38 cellular contexts compared by ENCODE assay signal in genomic region chr9:124889006-124889405, GRCh38. TPM values are rescaled to one million over a fixed set of nuclear protein-coding genes. Genes with fewer than 3 reads are reported as not detected.
"Had no signal": no experiment of that assay in that cellular context is flagged by ENCODE, and none has a peak within 500 bp of the region (broad histone marks: within the 10 kb centered on the region; RNA-seq: fewer than 3 reads in every experiment).

No MANE protein-coding gene starts in this region.

- H3K4me1 ChIP-seq: adrenal gland, esophagus squamous epithelium, gastroesophageal sphincter had no signal

- H3K27me3 Mint-ChIP-seq: activated B cell treated with CpG ODN at 0.5 μM for 24 hours; activated naive CD8-positive, alpha-beta T cell treated with anti-CD3 and anti-CD28 coated beads, Interleukin-2, amount 50 U/mL, for 24 hours; central memory CD8-positive, alpha-beta T cell; T-helper 17 cell had no signal

- DNase-seq: activated B cell treated with CpG ODN at 0.5 μM for 24 hours; activated CD4-positive, alpha-beta T cell treated with anti-CD3 and anti-CD28 coated beads for 48 hours; activated CD4-positive, alpha-beta T cell treated with anti-CD3 and anti-CD28 coated beads, Interleukin-2, amount 50 U/mL, for 1 hour; activated CD4-positive, alpha-beta T cell treated with anti-CD3 and anti-CD28 coated beads, Interleukin-2, amount 50 U/mL, for 48 hours; activated CD8-positive, alpha-beta memory T cell treated with anti-CD3 and anti-CD28 coated beads for 24 hours; activated CD8-positive, alpha-beta T cell treated with anti-CD3 and anti-CD28 coated beads for 36 hours; activated effector memory CD4-positive, alpha-beta T cell treated with anti-CD3 and anti-CD28 coated beads, Interleukin-2, amount 50 U/mL, for 16 hours; activated naive CD4-positive, alpha-beta T cell treated with anti-CD3 and anti-CD28 coated beads for 36 hours; activated naive CD8-positive, alpha-beta T cell treated with anti-CD3 and anti-CD28 coated beads for 36 hours; activated naive CD8-positive, alpha-beta T cell treated with anti-CD3 and anti-CD28 coated beads, Interleukin-2, amount 50 U/mL, for 24 hours; activated T-cell treated with anti-CD3 and anti-CD28 coated beads, Interleukin-2, amount 50 U/mL, for 48 hours; adrenal gland; brain microvascular endothelial cell; cortex of kidney; dermis blood vessel endothelial cell; effector CD4-positive, alpha-beta T cell; esophagus squamous epithelium; foreskin melanocyte; T-helper 1 cell; T-helper 17 cell; T1000; WERI-Rb-1 had no signal

- ATAC-seq: activated CD4-positive, CD25-positive, alpha-beta regulatory T cell treated with anti-CD3 and anti-CD28 coated beads, Interleukin-2, amount 50 U/mL, for 24 hours; activated CD8-positive, alpha-beta T cell treated with anti-CD3 and anti-CD28 coated beads for 36 hours; activated naive CD8-positive, alpha-beta T cell treated with anti-CD3 and anti-CD28 coated beads, Interleukin-2, amount 50 U/mL, for 24 hours; gastroesophageal sphincter; T-helper 17 cell had no signal

- H3K9me3 ChIP-seq: adrenal gland, esophagus squamous epithelium, gastroesophageal sphincter had no signal

- H3K27ac Mint-ChIP-seq: activated B cell treated with CpG ODN at 0.5 μM for 24 hours; activated CD8-positive, alpha-beta T cell treated with anti-CD3 and anti-CD28 coated beads for 36 hours; activated naive CD4-positive, alpha-beta T cell treated with anti-CD3 and anti-CD28 coated beads for 36 hours; activated naive CD4-positive, alpha-beta T cell treated with anti-CD3 and anti-CD28 coated beads, Interleukin-2, amount 50 U/mL, for 24 hours; activated naive CD8-positive, alpha-beta T cell treated with anti-CD3 and anti-CD28 coated beads for 36 hours; activated naive CD8-positive, alpha-beta T cell treated with anti-CD3 and anti-CD28 coated beads, Interleukin-2, amount 50 U/mL, for 24 hours; activated T-helper 1 cell treated with anti-CD3 and anti-CD28 coated beads, Interleukin-12 subunit alpha, Interleukin-12 subunit beta, Interleukin-2, Interleukin-4 antibody, amounts not matched to agents 30 ng/mL and 10 ng/mL and 1 ng/mL, durations not matched to agents 14 hours and 24 hours and 36 hours; activated T-helper 2 cell treated with anti-CD3 and anti-CD28 coated beads, Interferon-gamma antibody, Interleukin-2, Interleukin-4, amounts not matched to agents 10 μg/mL and 5 μg/mL and 100 μg/mL, durations not matched to agents 14 hours and 24 hours and 36 hours; T-helper 2 cell treated with Interferon-gamma antibody and Interleukin-4, amounts not matched to agents 5 μg/mL and 100 μg/mL, for 36 hours had no signal

- H3K27ac ChIP-seq: adrenal gland, brain microvascular endothelial cell, epithelial cell of prostate, esophagus squamous epithelium, gastroesophageal sphincter, WERI-Rb-1 had no signal

- H3K4me3 Mint-ChIP-seq: activated B cell treated with CpG ODN at 0.5 μM for 24 hours; activated CD8-positive, alpha-beta T cell treated with anti-CD3 and anti-CD28 coated beads for 36 hours; activated naive CD4-positive, alpha-beta T cell treated with anti-CD3 and anti-CD28 coated beads for 36 hours; activated naive CD4-positive, alpha-beta T cell treated with anti-CD3 and anti-CD28 coated beads, Interleukin-2, amount 50 U/mL, for 24 hours; activated naive CD8-positive, alpha-beta T cell treated with anti-CD3 and anti-CD28 coated beads for 36 hours; activated naive CD8-positive, alpha-beta T cell treated with anti-CD3 and anti-CD28 coated beads, Interleukin-2, amount 50 U/mL, for 24 hours; activated T-helper 1 cell treated with anti-CD3 and anti-CD28 coated beads, Interleukin-12 subunit alpha, Interleukin-12 subunit beta, Interleukin-2, Interleukin-4 antibody, amounts not matched to agents 30 ng/mL and 10 ng/mL and 1 ng/mL, durations not matched to agents 14 hours and 24 hours and 36 hours; central memory CD8-positive, alpha-beta T cell; T-helper 17 cell; T-helper 2 cell treated with Interferon-gamma antibody and Interleukin-4, amounts not matched to agents 5 μg/mL and 100 μg/mL, for 36 hours had no signal

- H3K4me3 ChIP-seq: adrenal gland, esophagus squamous epithelium, gastroesophageal sphincter had no signal

- H3K4me1 Mint-ChIP-seq: activated naive CD4-positive, alpha-beta T cell treated with anti-CD3 and anti-CD28 coated beads, Interleukin-2, amount 50 U/mL, for 24 hours; activated naive CD8-positive, alpha-beta T cell treated with anti-CD3 and anti-CD28 coated beads for 36 hours; activated naive CD8-positive, alpha-beta T cell treated with anti-CD3 and anti-CD28 coated beads, Interleukin-2, amount 50 U/mL, for 24 hours had no signal

- H3K9me3 Mint-ChIP-seq: activated B cell treated with CpG ODN at 0.5 μM for 24 hours; activated CD8-positive, alpha-beta T cell treated with anti-CD3 and anti-CD28 coated beads for 36 hours; activated naive CD4-positive, alpha-beta T cell treated with anti-CD3 and anti-CD28 coated beads for 36 hours; activated naive CD4-positive, alpha-beta T cell treated with anti-CD3 and anti-CD28 coated beads, Interleukin-2, amount 50 U/mL, for 24 hours; activated naive CD8-positive, alpha-beta T cell treated with anti-CD3 and anti-CD28 coated beads for 36 hours; activated naive CD8-positive, alpha-beta T cell treated with anti-CD3 and anti-CD28 coated beads, Interleukin-2, amount 50 U/mL, for 24 hours; activated T-helper 1 cell treated with anti-CD3 and anti-CD28 coated beads, Interleukin-12 subunit alpha, Interleukin-12 subunit beta, Interleukin-2, Interleukin-4 antibody, amounts not matched to agents 30 ng/mL and 10 ng/mL and 1 ng/mL, durations not matched to agents 14 hours and 24 hours and 36 hours; activated T-helper 2 cell treated with anti-CD3 and anti-CD28 coated beads, Interferon-gamma antibody, Interleukin-2, Interleukin-4, amounts not matched to agents 10 μg/mL and 5 μg/mL and 100 μg/mL, durations not matched to agents 14 hours and 24 hours and 36 hours; central memory CD8-positive, alpha-beta T cell; T-helper 2 cell treated with Interferon-gamma antibody and Interleukin-4, amounts not matched to agents 5 μg/mL and 100 μg/mL, for 36 hours had no signal

- H3K27me3 ChIP-seq: adrenal gland, brain microvascular endothelial cell, esophagus squamous epithelium, gastroesophageal sphincter had no signal

RNA-seq across cellular contexts. Expression of gene WDR38, which starts 35.7 kb away (rescaled TPM):
- total RNA-seq: activated B cell treated with CpG ODN at 0.5 μM for 24 hours; activated CD8-positive, alpha-beta T cell treated with anti-CD3 and anti-CD28 coated beads for 36 hours; activated naive CD4-positive, alpha-beta T cell treated with anti-CD3 and anti-CD28 coated beads for 36 hours; activated naive CD8-positive, alpha-beta T cell treated with anti-CD3 and anti-CD28 coated beads for 36 hours; activated T-helper 1 cell treated with anti-CD3 and anti-CD28 coated beads, Interleukin-12 subunit alpha, Interleukin-12 subunit beta, Interleukin-2, Interleukin-4 antibody, amounts not matched to agents 30 ng/mL and 10 ng/mL and 1 ng/mL, durations not matched to agents 14 hours and 24 hours and 36 hours; activated T-helper 2 cell treated with anti-CD3 and anti-CD28 coated beads, Interferon-gamma antibody, Interleukin-2, Interleukin-4, amounts not matched to agents 10 μg/mL and 5 μg/mL and 100 μg/mL, durations not matched to agents 14 hours and 24 hours and 36 hours; adrenal gland; astrocyte; bronchial epithelial cell; cardiac septum; dermis blood vessel endothelial cell; endothelial cell of umbilical vein; esophagus squamous epithelium; fibroblast of lung; fibroblast of villous mesenchyme; gastroesophageal sphincter; glomerular endothelial cell; T-helper 17 cell had no signal
- polyA plus RNA-seq: endothelial cell of umbilical vein, esophagus, fibroblast of lung had no signal
